Comparison of ENCODE assay signal across 21 cellular contexts in genomic region chr2:3134026-3134571, GRCh38.
DNase-seq lines count a peak whose midpoint lies in the region; ATAC-seq, FAIRE-seq and TF ChIP-seq lines count a peak whose summit lies in the region.
"Had no signal": no experiment of that assay in that cellular context is flagged by ENCODE, and none has a peak within 500 bp of the region (broad histone marks: within the 10 kb centered on the region; RNA-seq: fewer than 3 reads in every experiment).

No MANE protein-coding gene starts in this region.

- H3K9ac ChIP-seq in HepG2 (ENCODE audit: insufficient read depth, low read depth, low read length) (no peak overlapping the region), mesendoderm (ENCODE audit: low read length) (no peak overlapping the region)
- H3K9ac ChIP-seq: BLaER1 had no signal

- H3K4me1 Mint-ChIP-seq in activated CD8-positive, alpha-beta memory T cell treated with anti-CD3 and anti-CD28 coated beads, Interleukin-2, amount 10 ng/mL, durations not matched to agents 7 days and 5 days = peaks cover 1% of the 10 kb centered on the region
- no peaks in the 10 kb centered on the region for H3K4me1 Mint-ChIP-seq in CD8-positive, alpha-beta T cell (ENCODE audit: low read depth)
- H3K4me1 Mint-ChIP-seq: CD4-positive, alpha-beta memory T cell had no signal

- H2AK5ac ChIP-seq in mesendoderm (ENCODE audit: low read length) = no peak overlapping the region

- no peak overlapping the region for H2AFZ ChIP-seq in HepG2 (ENCODE audit: low read length)

- H3K79me2 ChIP-seq in HepG2 (ENCODE audit: insufficient read depth, low read length) (no peaks in the 10 kb centered on the region), mesendoderm (ENCODE audit: control insufficient read depth, insufficient read depth, low read length) (no peaks in the 10 kb centered on the region)

- TF ChIP-seq RAD21 in HepG2 (CRISPR knock-in tag; IDR thresholded peaks at IDR 0.05) = no peak

- H3K27ac Mint-ChIP-seq in activated CD8-positive, alpha-beta memory T cell treated with anti-CD3 and anti-CD28 coated beads, Interleukin-2, amount 10 ng/mL, durations not matched to agents 7 days and 5 days = no peak overlapping the region
- no peak overlapping the region for H3K27ac Mint-ChIP-seq in CD8-positive, alpha-beta T cell
- H3K27ac Mint-ChIP-seq: CD14-positive monocyte; CD4-positive, alpha-beta memory T cell had no signal

- H3K36me3 ChIP-seq in right lobe of liver = no peaks in the 10 kb centered on the region
- H3K36me3 ChIP-seq in HepG2 (replicated peaks in 1 of 2; ENCODE audit: control insufficient read depth in 1 of 2, insufficient read depth in 2 of 2, low read length in 2 of 2) = no peaks in the 10 kb centered on the region
- no peaks in the 10 kb centered on the region for H3K36me3 ChIP-seq in mesendoderm (ENCODE audit: control insufficient read depth, insufficient read depth, low read length)
- no peaks in the 10 kb centered on the region for H3K36me3 ChIP-seq in CD8-positive, alpha-beta T cell (ENCODE audit: insufficient read depth, low read length)
- H3K36me3 ChIP-seq: BLaER1 had no signal

- H3K27me3 ChIP-seq in right lobe of liver (no peaks in the 10 kb centered on the region), HepG2 (ENCODE audit: control insufficient read depth in 1 of 2, insufficient read depth in 2 of 2, low read length in 2 of 2) (no peaks in the 10 kb centered on the region), mesendoderm (ENCODE audit: insufficient read depth, low read length, poor library complexity) (no peaks in the 10 kb centered on the region)
- H3K27me3 ChIP-seq in CD8-positive, alpha-beta T cell (ENCODE audit: insufficient read depth, low read length) = no peaks in the 10 kb centered on the region
- H3K27me3 ChIP-seq: BLaER1 had no signal

- H3K23ac ChIP-seq in mesendoderm (ENCODE audit: low read length) = no peak overlapping the region

- H2BK120ac ChIP-seq in mesendoderm (ENCODE audit: low read depth, low read length) = no peak overlapping the region

- no peaks in the 10 kb centered on the region for H3K36me3 Mint-ChIP-seq in activated CD8-positive, alpha-beta memory T cell treated with anti-CD3 and anti-CD28 coated beads, Interleukin-2, amount 10 ng/mL, durations not matched to agents 7 days and 5 days
- H3K36me3 Mint-ChIP-seq in CD8-positive, alpha-beta T cell = no peaks in the 10 kb centered on the region
- H3K36me3 Mint-ChIP-seq: CD14-positive monocyte; CD4-positive, alpha-beta memory T cell had no signal

- TF ChIP-seq EP300 in HepG2 (IDR thresholded peaks at IDR 0.05; ENCODE audit: low read depth in 2 of 2, low read length in 2 of 2) (no peak), HepG2 (CRISPR knock-in tag; IDR thresholded peaks at IDR 0.05; ENCODE audit: borderline replicate concordance) (no peak)

- no peak overlapping the region for H3K4me3 Mint-ChIP-seq in activated CD8-positive, alpha-beta memory T cell treated with anti-CD3 and anti-CD28 coated beads, Interleukin-2, amount 10 ng/mL, durations not matched to agents 7 days and 5 days
- H3K4me3 Mint-ChIP-seq in CD8-positive, alpha-beta T cell = no peak overlapping the region
- H3K4me3 Mint-ChIP-seq: CD14-positive monocyte; CD4-positive, alpha-beta memory T cell had no signal

- POLR2A ChIA-PET in HepG2 (lab: Yijun Ruan, JAX) = no interaction called here
- POLR2A ChIA-PET in CD8-positive, alpha-beta T cell (lab: Charles Lee) = no interaction called here

- no peak overlapping the region for H3K4ac ChIP-seq in mesendoderm (ENCODE audit: low read depth, low read length)

- no peak overlapping the region for H3K27ac ChIP-seq in right lobe of liver
- H3K27ac ChIP-seq in HepG2 (ENCODE audit: extremely low read length, insufficient read depth, low read length) = no peak overlapping the region
- no peak overlapping the region for H3K27ac ChIP-seq in mesendoderm (ENCODE audit: low read depth, low read length)
- H3K27ac ChIP-seq in CD8-positive, alpha-beta T cell (ENCODE audit: low read depth, low read length) = no peak overlapping the region
- H3K27ac ChIP-seq: 22Rv1, A549, BLaER1 had no signal

- no peak for ATAC-seq in right lobe of liver
- ATAC-seq in HepG2 = no peak
- ATAC-seq in activated CD8-positive, alpha-beta memory T cell treated with anti-CD3 and anti-CD28 coated beads, Interleukin-2, amount 10 ng/mL, durations not matched to agents 7 days and 5 days = no peak
- no peak for ATAC-seq in CD8-positive, alpha-beta T cell
- ATAC-seq: A549, GM12878 had no signal

- WGBS in right lobe of liver (ENCODE audit: insufficient coverage, low coverage, low lambda C conversion rate, missing lambda C conversion rate) = 84% methylated on average over 8 of the region's 14 CpGs
- WGBS in HepG2 (ENCODE audit: low lambda C conversion rate) = 80% methylated on average over 14 of the region's 14 CpGs
- no CpG with 5 or more reads among the region's 14 CpGs for WGBS in mesendoderm (ENCODE audit: extremely low coverage, insufficient coverage, low lambda C conversion rate)

- H3K18ac ChIP-seq in mesendoderm (ENCODE audit: low read length) = no peak overlapping the region

- TF ChIP-seq CTCF in right lobe of liver (IDR thresholded peaks at IDR 0.05) (no peak), HepG2 (CRISPR knock-in tag; IDR thresholded peaks at IDR 0.05) (no peak)
- no peak for TF ChIP-seq CTCF in CD8-positive, alpha-beta T cell (IDR thresholded peaks at IDR 0.05)

- no peak overlapping the region for H4K8ac ChIP-seq in mesendoderm (ENCODE audit: low read depth, low read length)

- no peak overlapping the region for H3K56ac ChIP-seq in mesendoderm (ENCODE audit: low read length)

- no peaks in the 10 kb centered on the region for H3K9me3 Mint-ChIP-seq in activated CD8-positive, alpha-beta memory T cell treated with anti-CD3 and anti-CD28 coated beads, Interleukin-2, amount 10 ng/mL, durations not matched to agents 7 days and 5 days (ENCODE audit: low read depth)
- H3K9me3 Mint-ChIP-seq in CD8-positive, alpha-beta T cell = peaks cover 7% of the 10 kb centered on the region

- TF ChIP-seq POLR2A in right lobe of liver (IDR thresholded peaks at IDR 0.05) (no peak), HepG2 (IDR thresholded peaks at IDR 0.05; ENCODE audit: insufficient read depth in 1 of 2, low read depth in 2 of 2, low read length in 2 of 2) (no peak)

- H3K4me2 ChIP-seq in HepG2 (ENCODE audit: low read depth, low read length) (no peak overlapping the region), mesendoderm (ENCODE audit: low read length) (no peak overlapping the region)
- H3K4me2 ChIP-seq: A549, BLaER1 had no signal

- H3K9me3 ChIP-seq in right lobe of liver (no peaks in the 10 kb centered on the region), HepG2 (ENCODE audit: low read length) (no peaks in the 10 kb centered on the region)
- no peaks in the 10 kb centered on the region for H3K9me3 ChIP-seq in CD8-positive, alpha-beta T cell (ENCODE audit: low read length)

- in situ Hi-C loops in HepG2 (cut with HindIII; ENCODE audit: extremely low pct_ligation_motif_present, low pct_unique_long_range_greater_than_20kb) = no loop called here

- H3K4me1 ChIP-seq in right lobe of liver (no peaks in the 10 kb centered on the region), HepG2 (ENCODE audit: insufficient read depth, low read length) (no peaks in the 10 kb centered on the region), mesendoderm (ENCODE audit: control insufficient read depth, low read depth, low read length) (no peaks in the 10 kb centered on the region)
- no peaks in the 10 kb centered on the region for H3K4me1 ChIP-seq in CD8-positive, alpha-beta T cell (ENCODE audit: insufficient read depth, low read length)
- H3K4me1 ChIP-seq: A549 had no signal

- peak in 2 of 3 donors; percentile 30 to 37 for DNase-seq in right lobe of liver
- no peak for DNase-seq in HepG2 (ENCODE audit: low spot score)
- peak; percentile 37 for DNase-seq in islet precursor cell
- peak; percentile 52 for DNase-seq in posterior vena cava (ENCODE audit: low spot score)
- no peak for DNase-seq in activated CD8-positive, alpha-beta memory T cell treated with anti-CD3 and anti-CD28 coated beads, Interleukin-2, amount 10 ng/mL, durations not matched to agents 7 days and 5 days
- no peak for DNase-seq in mesendoderm
- no peak for DNase-seq in CD8-positive, alpha-beta T cell
- DNase-seq: CD4-positive, alpha-beta memory T cell; COR-L47; DMS 273 treated with DMSO at 0.1 percent for 48 hours; DMS53; DND-41; EL; HCEC 1CT; IMR-90; KBM-7 had no signal

- FAIRE-seq in HepG2 (lab: Jason Lieb, UNC) = no peak
- FAIRE-seq: A549, GM12878 had no signal

- no peak overlapping the region for H2BK5ac ChIP-seq in mesendoderm (ENCODE audit: low read length)

- intact Hi-C loops in right lobe of liver (cut with DNase I) = no loop called here
- intact Hi-C loops in HepG2 (cut with micrococcal nuclease; ENCODE audit: unreplicated experiment) = no loop called here
- intact Hi-C loops in posterior vena cava (cut with DNase I) = no loop called here
- intact Hi-C loops in CD8-positive, alpha-beta T cell (cut with DNase I, micrococcal nuclease) = no loop called here

- H3K79me1 ChIP-seq in mesendoderm (ENCODE audit: low read length) = no peaks in the 10 kb centered on the region

- H2BK15ac ChIP-seq in mesendoderm (replicated peaks; ENCODE audit: low read depth) = no peak overlapping the region

- CTCF ChIA-PET in HepG2 (lab: Yijun Ruan, JAX; ENCODE audit: low intra/inter-chr PET ratio, low total read pairs) = no interaction called here
- CTCF ChIA-PET in activated CD8-positive, alpha-beta memory T cell treated with anti-CD3 and anti-CD28 coated beads, Interleukin-2, amount 10 ng/mL, durations not matched to agents 7 days and 5 days (lab: Charles Lee) = no interaction called here
- CTCF ChIA-PET in CD8-positive, alpha-beta T cell (lab: Charles Lee) = no interaction called here

- no peak overlapping the region for H4K5ac ChIP-seq in mesendoderm (ENCODE audit: low read length)

- H4K20me1 ChIP-seq in HepG2 (ENCODE audit: insufficient read depth, low read length) = no peaks in the 10 kb centered on the region
- H4K20me1 ChIP-seq: BLaER1 had no signal

- H3K27me3 Mint-ChIP-seq in activated CD8-positive, alpha-beta memory T cell treated with anti-CD3 and anti-CD28 coated beads, Interleukin-2, amount 10 ng/mL, durations not matched to agents 7 days and 5 days = no peaks in the 10 kb centered on the region
- no peaks in the 10 kb centered on the region for H3K27me3 Mint-ChIP-seq in CD8-positive, alpha-beta T cell (ENCODE audit: low read depth)

- H3K4me3 ChIP-seq in right lobe of liver = no peak overlapping the region
- no peak overlapping the region for H3K4me3 ChIP-seq in HepG2 (replicated peaks in 1 of 3; ENCODE audit: insufficient read depth in 1 of 3, low read depth in 2 of 3, low read length in 3 of 3)
- no peak overlapping the region for H3K4me3 ChIP-seq in mesendoderm (ENCODE audit: low read length)
- H3K4me3 ChIP-seq in CD8-positive, alpha-beta T cell (ENCODE audit: low read depth, low read length) = no peak overlapping the region
- H3K4me3 ChIP-seq: A549, BLaER1, GM12878 had no signal

- no TSS peak for BruUV-seq in HepG2 (replicated peaks; lab: Mats Ljungman, UMichigan)

TF ChIP-seq in HepG2, 621 proteins besides CTCF, POLR2A, EP300 and RAD21:
- TF ChIP-seq TBX3 (IDR thresholded peaks at IDR 0.05; ENCODE audit: borderline replicate concordance) = no peak
TF ChIP-seq in HepG2: peak in this region for 0.

Comparison
In these comparisons a context has a peak if more than half of its experiments do, and no peak if none do; other contexts are left out.
1. DNase-seq: peak in right lobe of liver (2 of 3), islet precursor cell (single experiment) and posterior vena cava (single experiment); none in HepG2 (single experiment), activated CD8-positive, alpha-beta memory T cell treated with anti-CD3 and anti-CD28 coated beads, Interleukin-2, amount 10 ng/mL, durations not matched to agents 7 days and 5 days (single experiment), mesendoderm (single experiment) and CD8-positive, alpha-beta T cell (0 of 7).